Comparison of ENCODE assay signal across 8 cellular contexts in the genomic region with DNA sequence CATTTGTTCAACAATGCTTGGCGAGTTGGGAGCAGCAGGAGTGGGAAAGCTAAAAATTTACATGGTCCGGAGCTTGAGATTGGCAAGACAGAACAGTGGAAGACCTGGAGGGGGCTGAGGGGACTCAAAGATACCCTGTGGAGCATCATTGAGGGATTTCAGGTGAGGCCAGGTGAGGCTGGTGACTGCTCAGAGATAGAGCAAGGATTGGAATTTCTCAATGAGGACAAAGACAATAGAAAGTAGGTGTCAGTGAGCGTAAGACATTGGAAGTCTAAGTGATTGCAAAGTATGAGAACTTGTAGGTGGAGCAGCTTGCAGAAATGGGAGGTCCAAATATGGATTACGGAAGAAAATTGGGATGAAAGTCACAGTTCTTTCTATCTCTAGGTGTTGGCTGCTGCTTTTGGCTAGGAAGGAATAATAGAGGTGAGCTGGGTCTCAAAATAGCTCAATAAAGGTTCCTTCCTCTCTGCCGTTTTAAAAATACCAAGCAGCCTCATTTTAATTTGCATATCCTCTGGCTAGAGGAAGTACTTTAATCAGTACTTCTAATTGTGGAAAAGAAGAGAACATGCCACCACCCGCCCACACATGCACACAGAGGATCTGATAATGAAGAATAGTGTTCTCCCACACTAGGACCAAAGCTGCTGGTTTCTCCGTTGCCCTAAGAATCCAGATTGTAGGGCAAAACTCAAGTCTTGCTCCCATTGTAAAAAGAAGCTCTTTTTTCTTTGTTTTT. TPM values are rescaled to one million over a fixed set of nuclear protein-coding genes. Genes with fewer than 3 reads are reported as not detected.
A peak's percentile ranks its signal among the peaks of the same experiment; 100 is the strongest.
DNase-seq lines count a peak whose midpoint lies in the region; ATAC-seq and TF ChIP-seq lines count a peak whose summit lies in the region.

No MANE protein-coding gene starts in this region.

- H3K4me3 Mint-ChIP-seq in WTC11: 0 out of 2 replicates have a peak overlapping the region, but pooled peaks have one; percentile 11
- peak overlapping the region; percentile 51 to 83 (median 70) for H3K4me3 Mint-ChIP-seq in naive thymus-derived CD4-positive, alpha-beta T cell

- H3K27ac ChIP-seq in naive thymus-derived CD4-positive, alpha-beta T cell (ENCODE audit: low read depth, low read length): peak overlapping the region; percentile 53

- H3K4me3 ChIP-seq in naive thymus-derived CD4-positive, alpha-beta T cell (ENCODE audit: low read length): no peak overlapping the region

- intact Hi-C loops in naive thymus-derived CD4-positive, alpha-beta T cell (cut with micrococcal nuclease): loop anchor here in 1 of 2 donors (1.0 to 5.0 kb wide), 4 partner anchors 12 to 42 kb away; a partner anchor contains a TSS

- no peaks in the 10 kb centered on the region for H3K27me3 Mint-ChIP-seq in WTC11 (ENCODE audit: low read depth)
- H3K27me3 Mint-ChIP-seq in naive thymus-derived CD4-positive, alpha-beta T cell: no peaks in the 10 kb centered on the region

- H3K36me3 Mint-ChIP-seq in WTC11: peaks cover 67% of the 10 kb centered on the region
- H3K36me3 Mint-ChIP-seq in naive thymus-derived CD4-positive, alpha-beta T cell: peaks cover 21 to 69% (median 57%) of the 10 kb centered on the region in 5 donors

- POLR2A ChIA-PET in WTC11 (lab: Charles Lee): interaction anchor here (0.8 kb wide), 1 partner anchor 27 kb away, joined by 3 read pairs; no protein-coding TSS in a partner anchor
- POLR2A ChIA-PET in naive thymus-derived CD4-positive, alpha-beta T cell (lab: Charles Lee): interaction anchor here (0.6 to 3.8 kb wide), 11 partner anchors 10 to 202 kb away, joined by 3 to 24 read pairs (median 6); a partner anchor contains a TSS

- H3K9me3 Mint-ChIP-seq in WTC11: no peaks in the 10 kb centered on the region
- H3K9me3 Mint-ChIP-seq in naive thymus-derived CD4-positive, alpha-beta T cell: no peaks in the 10 kb centered on the region

- in situ Hi-C loops in GM18951 (cut with MboI; ENCODE audit: low sequenced_read_pairs, unreplicated experiment): no loop called here

- peaks cover 15 to 31% of the 10 kb centered on the region in 2 donors for H3K4me1 ChIP-seq in naive thymus-derived CD4-positive, alpha-beta T cell (ENCODE audit: control insufficient read depth in 2 of 2, insufficient read depth in 2 of 2, low read length in 2 of 2)

- ATAC-seq in HG03060 (IDR thresholded peaks at IDR 0.05; ENCODE audit: low read depth, unreplicated experiment): peak; percentile 79
- ATAC-seq in WTC11: peak; percentile 93
- ATAC-seq in naive thymus-derived CD4-positive, alpha-beta T cell: peak; percentile 72

- TF ChIP-seq POLR2A in GM18951 (IDR thresholded peaks at IDR 0.05; ENCODE audit: extremely low read depth, insufficient read depth, insufficient read length): peak; percentile 21

- H3K36me3 ChIP-seq in naive thymus-derived CD4-positive, alpha-beta T cell (ENCODE audit: control insufficient read depth in 2 of 3, insufficient read depth in 3 of 3, low read length in 3 of 3): peaks cover 34 to 55% (median 37%) of the 10 kb centered on the region in 3 experiments

- no peak for DNase-seq in WTC11 (ENCODE audit: low spot score)
- peak in 7 of 9 donors; percentile 11 to 36 (median 26) for DNase-seq in naive thymus-derived CD4-positive, alpha-beta T cell
- DNase-seq in mesenteric fat pad (ENCODE audit: low spot score): no peak
- DNase-seq in NCI-H1092 (lab: John Stamatoyannopoulos, UW): no peak
- no peak for DNase-seq in NCI-H510A treated with DMSO at 0.1 percent for 48 hours (lab: John Stamatoyannopoulos, UW)
- no peak for DNase-seq in hippocampal formation (lab: John Stamatoyannopoulos, UW)

- no peak for TF ChIP-seq CTCF in WTC11 (IDR thresholded peaks at IDR 0.05)

- no peaks in the 10 kb centered on the region for H3K27me3 ChIP-seq in naive thymus-derived CD4-positive, alpha-beta T cell (ENCODE audit: control insufficient read depth in 2 of 2, insufficient read depth in 2 of 2, low read length in 2 of 2)

- H3K4me1 Mint-ChIP-seq in WTC11: peaks cover 30% of the 10 kb centered on the region
- H3K4me1 Mint-ChIP-seq in naive thymus-derived CD4-positive, alpha-beta T cell: peaks cover 34 to 84% (median 72%) of the 10 kb centered on the region in 7 donors

- peak overlapping the region; percentile 93 for H3K27ac Mint-ChIP-seq in WTC11
- H3K27ac Mint-ChIP-seq in naive thymus-derived CD4-positive, alpha-beta T cell: peak overlapping the region; percentile 44 to 89 (median 79)

- CTCF ChIA-PET in WTC11 (lab: Charles Lee): interaction anchor here (0.6 to 1.2 kb wide), 4 partner anchors 13 to 1939 kb away, joined by 3 to 5 read pairs (median 4); no protein-coding TSS in a partner anchor
- CTCF ChIA-PET in naive thymus-derived CD4-positive, alpha-beta T cell (lab: Charles Lee): interaction anchor here (1.0 to 2.0 kb wide), 4 partner anchors 9 to 51 kb away, joined by 3 to 9 read pairs (median 4); no protein-coding TSS in a partner anchor

- H3K9me3 ChIP-seq in naive thymus-derived CD4-positive, alpha-beta T cell (ENCODE audit: control insufficient read depth in 2 of 3, low read length in 3 of 3): no peaks in the 10 kb centered on the region

TF ChIP-seq in WTC11, 78 proteins besides CTCF, POLR2A, EP300 and RAD21:
- 0 out of 2 replicates have a peak, but pooled peaks have one; percentile 41 for TF ChIP-seq ZNF317 (CRISPR knock-in tag; IDR thresholded peaks at IDR 0.05; ENCODE audit: borderline replicate concordance, low read depth)
- no peak for TF ChIP-seq ETV6 (CRISPR knock-in tag; IDR thresholded peaks at IDR 0.05)
- TF ChIP-seq SOX15 (CRISPR knock-in tag; IDR thresholded peaks at IDR 0.05): no peak
- TF ChIP-seq, protein P1, sequence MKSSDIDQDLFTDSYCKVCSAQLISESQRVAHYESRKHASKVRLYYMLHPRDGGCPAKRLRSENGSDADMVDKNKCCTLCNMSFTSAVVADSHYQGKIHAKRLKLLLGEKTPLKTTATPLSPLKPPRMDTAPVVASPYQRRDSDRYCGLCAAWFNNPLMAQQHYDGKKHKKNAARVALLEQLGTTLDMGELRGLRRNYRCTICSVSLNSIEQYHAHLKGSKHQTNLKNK (CRISPR knock-in tag; IDR thresholded peaks at IDR 0.05): no peak
- TF ChIP-seq, protein P2, sequence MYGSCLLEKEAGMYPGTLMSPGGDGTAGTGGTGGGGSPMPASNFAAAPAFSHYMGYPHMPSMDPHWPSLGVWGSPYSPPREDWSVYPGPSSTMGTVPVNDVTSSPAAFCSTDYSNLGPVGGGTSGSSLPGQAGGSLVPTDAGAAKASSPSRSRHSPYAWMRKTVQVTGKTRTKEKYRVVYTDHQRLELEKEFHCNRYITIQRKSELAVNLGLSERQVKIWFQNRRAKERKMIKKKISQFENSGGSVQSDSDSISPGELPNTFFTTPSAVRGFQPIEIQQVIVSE (CRISPR knock-in tag; IDR thresholded peaks at IDR 0.05; ENCODE audit: borderline replicate concordance): no peak
- TF ChIP-seq ZNF423 (CRISPR knock-in tag; IDR thresholded peaks at IDR 0.05): peak; percentile 36
- no peak for TF ChIP-seq TP53 (CRISPR knock-in tag; IDR thresholded peaks at IDR 0.05)
- no peak for TF ChIP-seq NR2C2 (CRISPR knock-in tag; IDR thresholded peaks at IDR 0.05)
TF ChIP-seq in WTC11: peak in this region for 2.

RNA-seq across cellular contexts. Expression of a gene that starts 42.4 kb away (rescaled TPM):
- 78.1 to 87.1 TPM (median 78.1 TPM) in 3 replicates for total RNA-seq in WTC11 (2021)
- total RNA-seq in naive thymus-derived CD4-positive, alpha-beta T cell: 100 to 1,000 TPM; 179 to 555 (median 375) TPM
- polyA plus RNA-seq in naive thymus-derived CD4-positive, alpha-beta T cell: 100 to 1,000 TPM; 165 to 249 TPM
- 31.8 TPM for total RNA-seq in mesenteric fat pad

Comparison
In these comparisons a context has a peak if more than half of its experiments do, and no peak if none do; other contexts are left out.
1. DNase-seq: peak in naive thymus-derived CD4-positive, alpha-beta T cell (7 of 9); none in WTC11 (single experiment), mesenteric fat pad (single experiment), NCI-H1092 (single experiment), NCI-H510A treated with DMSO at 0.1 percent for 48 hours (single experiment) and hippocampal formation (0 of 2).
2. Peak in every context shown above with its lines, with median percentiles within 50 percentile points of each other: ATAC-seq.